1 cellular context compared by ENCODE assay signal in the genomic region with DNA sequence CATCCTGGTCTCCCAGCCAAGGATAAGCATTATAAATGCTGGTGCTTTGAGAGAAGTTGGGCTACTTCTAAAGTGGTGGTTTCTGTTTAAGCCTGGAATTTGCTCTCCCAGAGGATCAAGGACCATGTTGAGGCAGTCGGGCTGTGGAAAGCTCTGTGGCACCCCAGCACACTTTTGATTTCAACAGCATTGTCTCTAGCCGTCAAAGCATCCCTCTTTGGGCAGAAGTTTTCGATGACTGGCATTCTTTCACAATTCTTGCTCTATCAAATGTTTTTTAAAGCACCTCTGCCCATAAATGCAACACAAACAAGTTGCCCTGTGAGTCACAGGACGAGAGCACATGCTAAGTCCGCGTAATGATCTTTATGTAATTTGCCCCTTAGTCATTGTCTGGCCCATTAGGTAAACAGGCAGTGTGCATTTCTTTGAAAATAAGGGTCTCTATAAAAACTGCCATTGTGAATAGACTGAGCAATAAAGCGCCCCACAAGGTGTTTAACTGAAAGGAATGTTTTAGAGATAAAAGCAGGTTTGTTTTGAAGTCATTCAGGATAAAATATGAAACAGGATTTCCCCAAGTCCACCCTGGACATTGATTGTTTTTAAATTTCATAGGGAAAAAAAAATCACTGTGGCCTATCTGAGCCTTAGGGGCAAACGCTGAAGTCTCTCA.
TF ChIP-seq lines count a peak whose summit lies in the region.

No MANE protein-coding gene starts in this region.

TF ChIP-seq in HepG2, 621 proteins besides CTCF, POLR2A, EP300 and RAD21 (continued from another document and continues in another):
- peak; percentile 67 for TF ChIP-seq ZNF362 (CRISPR knock-in tag; IDR thresholded peaks at IDR 0.05; ENCODE audit: borderline replicate concordance)
- TF ChIP-seq HNF4G (IDR thresholded peaks at IDR 0.05; ENCODE audit: borderline replicate concordance, low read depth, low read length), result peak; percentile 33; the same call in 1 of the 2 replicates
- TF ChIP-seq HNF4G (CRISPR knock-in tag; IDR thresholded peaks at IDR 0.05; ENCODE audit: borderline replicate concordance, low read depth), result peak; percentile 66; the same call in 1 of the 2 replicates
- peak; percentile 81 for TF ChIP-seq MAFF (IDR thresholded peaks at IDR 0.05; ENCODE audit: low read depth, low read length)
- TF ChIP-seq PAX8 (CRISPR knock-in tag; IDR thresholded peaks at IDR 0.05; ENCODE audit: borderline replicate concordance), result 0 out of 2 replicates have a peak, but pooled peaks have one; percentile 25
- TF ChIP-seq, protein P1, sequence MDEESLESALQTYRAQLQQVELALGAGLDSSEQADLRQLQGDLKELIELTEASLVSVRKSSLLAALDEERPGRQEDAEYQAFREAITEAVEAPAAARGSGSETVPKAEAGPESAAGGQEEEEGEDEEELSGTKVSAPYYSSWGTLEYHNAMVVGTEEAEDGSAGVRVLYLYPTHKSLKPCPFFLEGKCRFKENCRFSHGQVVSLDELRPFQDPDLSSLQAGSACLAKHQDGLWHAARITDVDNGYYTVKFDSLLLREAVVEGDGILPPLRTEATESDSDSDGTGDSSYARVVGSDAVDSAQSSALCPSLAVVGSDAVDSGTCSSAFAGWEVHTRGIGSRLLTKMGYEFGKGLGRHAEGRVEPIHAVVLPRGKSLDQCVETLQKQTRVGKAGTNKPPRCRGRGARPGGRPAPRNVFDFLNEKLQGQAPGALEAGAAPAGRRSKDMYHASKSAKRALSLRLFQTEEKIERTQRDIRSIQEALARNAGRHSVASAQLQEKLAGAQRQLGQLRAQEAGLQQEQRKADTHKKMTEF (CRISPR knock-in tag; IDR thresholded peaks at IDR 0.05), result peak; percentile 76
- TF ChIP-seq, protein P2, sequence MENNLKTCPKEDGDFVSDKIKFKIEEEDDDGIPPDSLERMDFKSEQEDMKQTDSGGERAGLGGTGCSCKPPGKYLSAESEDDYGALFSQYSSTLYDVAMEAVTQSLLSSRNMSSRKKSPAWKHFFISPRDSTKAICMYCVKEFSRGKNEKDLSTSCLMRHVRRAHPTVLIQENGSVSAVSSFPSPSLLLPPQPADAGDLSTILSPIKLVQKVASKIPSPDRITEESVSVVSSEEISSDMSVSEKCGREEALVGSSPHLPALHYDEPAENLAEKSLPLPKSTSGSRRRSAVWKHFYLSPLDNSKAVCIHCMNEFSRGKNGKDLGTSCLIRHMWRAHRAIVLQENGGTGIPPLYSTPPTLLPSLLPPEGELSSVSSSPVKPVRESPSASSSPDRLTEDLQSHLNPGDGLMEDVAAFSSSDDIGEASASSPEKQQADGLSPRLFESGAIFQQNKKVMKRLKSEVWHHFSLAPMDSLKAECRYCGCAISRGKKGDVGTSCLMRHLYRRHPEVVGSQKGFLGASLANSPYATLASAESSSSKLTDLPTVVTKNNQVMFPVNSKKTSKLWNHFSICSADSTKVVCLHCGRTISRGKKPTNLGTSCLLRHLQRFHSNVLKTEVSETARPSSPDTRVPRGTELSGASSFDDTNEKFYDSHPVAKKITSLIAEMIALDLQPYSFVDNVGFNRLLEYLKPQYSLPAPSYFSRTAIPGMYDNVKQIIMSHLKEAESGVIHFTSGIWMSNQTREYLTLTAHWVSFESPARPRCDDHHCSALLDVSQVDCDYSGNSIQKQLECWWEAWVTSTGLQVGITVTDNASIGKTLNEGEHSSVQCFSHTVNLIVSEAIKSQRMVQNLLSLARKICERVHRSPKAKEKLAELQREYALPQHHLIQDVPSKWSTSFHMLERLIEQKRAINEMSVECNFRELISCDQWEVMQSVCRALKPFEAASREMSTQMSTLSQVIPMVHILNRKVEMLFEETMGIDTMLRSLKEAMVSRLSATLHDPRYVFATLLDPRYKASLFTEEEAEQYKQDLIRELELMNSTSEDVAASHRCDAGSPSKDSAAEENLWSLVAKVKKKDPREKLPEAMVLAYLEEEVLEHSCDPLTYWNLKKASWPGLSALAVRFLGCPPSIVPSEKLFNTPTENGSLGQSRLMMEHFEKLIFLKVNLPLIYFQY (CRISPR knock-in tag; IDR thresholded peaks at IDR 0.05; ENCODE audit: borderline replicate concordance), result peak; percentile 36; the same call in 1 of the 2 replicates
- TF ChIP-seq, protein P3, sequence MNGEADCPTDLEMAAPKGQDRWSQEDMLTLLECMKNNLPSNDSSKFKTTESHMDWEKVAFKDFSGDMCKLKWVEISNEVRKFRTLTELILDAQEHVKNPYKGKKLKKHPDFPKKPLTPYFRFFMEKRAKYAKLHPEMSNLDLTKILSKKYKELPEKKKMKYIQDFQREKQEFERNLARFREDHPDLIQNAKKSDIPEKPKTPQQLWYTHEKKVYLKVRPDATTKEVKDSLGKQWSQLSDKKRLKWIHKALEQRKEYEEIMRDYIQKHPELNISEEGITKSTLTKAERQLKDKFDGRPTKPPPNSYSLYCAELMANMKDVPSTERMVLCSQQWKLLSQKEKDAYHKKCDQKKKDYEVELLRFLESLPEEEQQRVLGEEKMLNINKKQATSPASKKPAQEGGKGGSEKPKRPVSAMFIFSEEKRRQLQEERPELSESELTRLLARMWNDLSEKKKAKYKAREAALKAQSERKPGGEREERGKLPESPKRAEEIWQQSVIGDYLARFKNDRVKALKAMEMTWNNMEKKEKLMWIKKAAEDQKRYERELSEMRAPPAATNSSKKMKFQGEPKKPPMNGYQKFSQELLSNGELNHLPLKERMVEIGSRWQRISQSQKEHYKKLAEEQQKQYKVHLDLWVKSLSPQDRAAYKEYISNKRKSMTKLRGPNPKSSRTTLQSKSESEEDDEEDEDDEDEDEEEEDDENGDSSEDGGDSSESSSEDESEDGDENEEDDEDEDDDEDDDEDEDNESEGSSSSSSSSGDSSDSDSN (CRISPR knock-in tag; IDR thresholded peaks at IDR 0.05), result 0 out of 2 replicates have a peak, but pooled peaks have one; percentile 3
- peak; percentile 49; the same call in 1 of the 2 replicates for TF ChIP-seq TGIF2 (CRISPR knock-in tag; IDR thresholded peaks at IDR 0.05)
- TF ChIP-seq GABPB1 (CRISPR knock-in tag; IDR thresholded peaks at IDR 0.05), result 0 out of 2 replicates have a peak, but pooled peaks have one; percentile 26
- peak; percentile 83; the same call in 1 of the 2 replicates for TF ChIP-seq ZKSCAN8 (CRISPR knock-in tag; IDR thresholded peaks at IDR 0.05; ENCODE audit: borderline replicate concordance)
- TF ChIP-seq SRSF9 (IDR thresholded peaks at IDR 0.05; ENCODE audit: borderline replicate concordance, insufficient read depth, low read depth, low read length, poor library complexity, severe bottlenecking), result no peak
- TF ChIP-seq MTA1 (CRISPR knock-in tag; IDR thresholded peaks at IDR 0.05; ENCODE audit: borderline replicate concordance), result no peak
- peak; percentile 56; the same call in 1 of the 2 replicates for TF ChIP-seq TBX3 (IDR thresholded peaks at IDR 0.05; ENCODE audit: borderline replicate concordance)
- peak; percentile 47; the same call in 1 of the 2 replicates for TF ChIP-seq ZNF558 (CRISPR knock-in tag; IDR thresholded peaks at IDR 0.05; ENCODE audit: borderline replicate concordance)
- peak; percentile 99 for TF ChIP-seq FOSL2 (CRISPR knock-in tag; IDR thresholded peaks at IDR 0.05)
- 0 out of 2 replicates have a peak, but pooled peaks have one; percentile 51 for TF ChIP-seq ZNF543 (CRISPR knock-in tag; IDR thresholded peaks at IDR 0.05)
- TF ChIP-seq ZNF513 (CRISPR knock-in tag; conservative IDR thresholded peaks at IDR 0.05), result no peak
- TF ChIP-seq NFYC (CRISPR knock-in tag; IDR thresholded peaks at IDR 0.05), result no peak
- TF ChIP-seq TAF1 (CRISPR knock-in tag; IDR thresholded peaks at IDR 0.05), result peak; percentile 47
- no peak for TF ChIP-seq SP2 (CRISPR knock-in tag; IDR thresholded peaks at IDR 0.05)
- TF ChIP-seq CEBPB (IDR thresholded peaks at IDR 0.05; ENCODE audit: borderline replicate concordance, low read depth, low read length), result peak; percentile 89
- TF ChIP-seq SMC3 (IDR thresholded peaks at IDR 0.05; ENCODE audit: low read length), result peak; percentile 22; the same call in 1 of the 2 replicates
- TF ChIP-seq ZNF646 (CRISPR knock-in tag; IDR thresholded peaks at IDR 0.05), result peak; percentile 14; the same call in 1 of the 2 replicates
- peak; percentile 36; the same call in 1 of the 2 replicates for TF ChIP-seq ZBTB34 (CRISPR knock-in tag; IDR thresholded peaks at IDR 0.05)
